Comparison of ENCODE assay signal across 8 cellular contexts in genomic region chr17:77450742-77451270, GRCh38.
DNase-seq lines count a peak whose midpoint lies in the region; ATAC-seq and TF ChIP-seq lines count a peak whose summit lies in the region.

No MANE protein-coding gene starts in this region.

- H3K4me3 ChIP-seq in AG04450 (ENCODE audit: low read depth, low read length) = peak overlapping the region; percentile 57
- H3K4me3 ChIP-seq in LNCaP clone FGC (ENCODE audit: low read depth, low read length) = peak overlapping the region; percentile 60

- DNase-seq in AG04450 (ENCODE audit: low read depth, low spot score) = no peak
- DNase-seq in LNCaP clone FGC (ENCODE audit: low read depth) = no peak
- no peak for DNase-seq in naive thymus-derived CD8-positive, alpha-beta T cell
- DNase-seq in NCI-H1694 treated with DMSO at 0.1 percent for 48 hours (lab: John Stamatoyannopoulos, UW) = no peak
- DNase-seq in ACHN = no peak
- DNase-seq in NCI-H345 (lab: John Stamatoyannopoulos, UW) = no peak

- peaks cover 56% of the 10 kb centered on the region for H3K36me3 Mint-ChIP-seq in dendritic cell treated with granulocyte-macrophage colony-stimulating factor and Interleukin-4, amounts not matched to agents 40 ng/mL and 50 ng/mL, for 4 days (ENCODE audit: low read depth)
- peaks cover 12 to 27% (median 21%) of the 10 kb centered on the region in 3 donors for H3K36me3 Mint-ChIP-seq in naive thymus-derived CD8-positive, alpha-beta T cell

- in situ Hi-C loops in ACHN (cut with HindIII; ENCODE audit: low pct_ligation_motif_present, low pct_unique_long_range_greater_than_20kb, low sequenced_read_pairs) = no loop called here

- no peaks in the 10 kb centered on the region for H3K27me3 Mint-ChIP-seq in dendritic cell treated with granulocyte-macrophage colony-stimulating factor and Interleukin-4, amounts not matched to agents 40 ng/mL and 50 ng/mL, for 4 days
- H3K27me3 Mint-ChIP-seq in naive thymus-derived CD8-positive, alpha-beta T cell = no peaks in the 10 kb centered on the region

- peak overlapping the region; percentile 74 for H3K4me3 Mint-ChIP-seq in dendritic cell treated with granulocyte-macrophage colony-stimulating factor and Interleukin-4, amounts not matched to agents 40 ng/mL and 50 ng/mL, for 4 days
- peak overlapping the region; percentile 91 to 98 (median 96) for H3K4me3 Mint-ChIP-seq in naive thymus-derived CD8-positive, alpha-beta T cell

- POLR2A ChIA-PET in AG04450 (lab: Yijun Ruan, JAX) = interaction anchor here (1.0 to 2.5 kb wide), 3 partner anchors 21 to 508 kb away, joined by 3 to 9 read pairs (median 6); partner anchors contain the start of gene TNRC6C
- POLR2A ChIA-PET in naive thymus-derived CD8-positive, alpha-beta T cell (lab: Charles Lee) = interaction anchor here (1.0 to 74.5 kb wide), 13 partner anchors 11 to 679 kb away, joined by 3 to 5369 read pairs (median 12); partner anchors contain the start of genes TMC6 and TNRC6C

- ATAC-seq in naive thymus-derived CD8-positive, alpha-beta T cell = no peak
- no peak for ATAC-seq in HG03095 (IDR thresholded peaks at IDR 0.05; ENCODE audit: unreplicated experiment)

- H3K9me3 ChIP-seq in AG04450 (ENCODE audit: control insufficient read depth, insufficient read depth, low read length) = no peaks in the 10 kb centered on the region; the same call in 1 of the 2 replicates

- peak overlapping the region; percentile 86 for H3K27ac ChIP-seq in AG04450 (ENCODE audit: low read depth, low read length)

- CTCF ChIA-PET in AG04450 (lab: Charles Lee) = interaction anchor here (2.7 kb wide), 1 partner anchor 119 kb away, joined by 7 read pairs; no protein-coding TSS in a partner anchor

- intact Hi-C loops in dendritic cell treated with granulocyte-macrophage colony-stimulating factor and Interleukin-4, amounts not matched to agents 40 ng/mL and 50 ng/mL, for 4 days (cut with micrococcal nuclease) = no loop called here

- H3K27ac Mint-ChIP-seq in dendritic cell treated with granulocyte-macrophage colony-stimulating factor and Interleukin-4, amounts not matched to agents 40 ng/mL and 50 ng/mL, for 4 days = peak overlapping the region; percentile 81
- H3K27ac Mint-ChIP-seq in naive thymus-derived CD8-positive, alpha-beta T cell = peak overlapping the region; percentile 92 to 99 (median 99)

- peaks cover 91% of the 10 kb centered on the region for H3K4me1 Mint-ChIP-seq in dendritic cell treated with granulocyte-macrophage colony-stimulating factor and Interleukin-4, amounts not matched to agents 40 ng/mL and 50 ng/mL, for 4 days (ENCODE audit: low read depth)
- H3K4me1 Mint-ChIP-seq in naive thymus-derived CD8-positive, alpha-beta T cell = peaks cover 30 to 70% (median 59%) of the 10 kb centered on the region in 4 donors

- H3K27me3 ChIP-seq in AG04450 (ENCODE audit: control insufficient read depth, insufficient read depth, low read length) = no peaks in the 10 kb centered on the region

- H3K9me3 Mint-ChIP-seq in dendritic cell treated with granulocyte-macrophage colony-stimulating factor and Interleukin-4, amounts not matched to agents 40 ng/mL and 50 ng/mL, for 4 days = no peaks in the 10 kb centered on the region
- H3K9me3 Mint-ChIP-seq in naive thymus-derived CD8-positive, alpha-beta T cell = no peaks in the 10 kb centered on the region

- no peak for TF ChIP-seq CTCF in AG04450 (IDR thresholded peaks at IDR 0.05; ENCODE audit: low read depth, low read length)
- TF ChIP-seq CTCF in LNCaP clone FGC (IDR thresholded peaks at IDR 0.05; ENCODE audit: control insufficient read depth, extremely low read depth, insufficient read depth) = no peak
